12 cellular contexts compared by ENCODE assay signal in genomic region chr11:61056981-61057380, GRCh38. TPM values are rescaled to one million over a fixed set of nuclear protein-coding genes. Genes with fewer than 3 reads are reported as not detected.
"Had no signal": no experiment of that assay in that cellular context is flagged by ENCODE, and none has a peak within 500 bp of the region (broad histone marks: within the 10 kb centered on the region; RNA-seq: fewer than 3 reads in every experiment).

No MANE protein-coding gene starts in this region.

- H3K4me3 Mint-ChIP-seq: mesothelial cell of epicardium, WTC11 had no signal

- DNase-seq: activated gamma-delta T cell; dermis blood vessel endothelial cell; erythroblast; hippocampal formation; stimulated activated CD4-positive, alpha-beta T cell treated with anti-CD3 and anti-CD28 coated beads, Interleukin-4, amount 100 ng/mL, for 4 hours; substantia nigra; T-helper 1 cell; transverse colon had no signal

- H3K4me1 Mint-ChIP-seq: mesothelial cell of epicardium, WTC11 had no signal

- H3K9me3 Mint-ChIP-seq: mesothelial cell of epicardium, WTC11 had no signal

- H3K36me3 Mint-ChIP-seq: mesothelial cell of epicardium, WTC11 had no signal

- ATAC-seq: body of pancreas had no signal

- H3K27ac Mint-ChIP-seq: mesothelial cell of epicardium, WTC11 had no signal

RNA-seq across cellular contexts. Expression of gene CD5, which starts 45.3 kb away (rescaled TPM):
- total RNA-seq: dermis blood vessel endothelial cell, glomerular endothelial cell, mesothelial cell of epicardium had no signal
